ENCODE assay signal across 16 cellular contexts in genomic region chr11:128581908-128582307, GRCh38.
"Had no signal": no experiment of that assay in that cellular context is flagged by ENCODE, and none has a peak within 500 bp of the region (broad histone marks: within the 10 kb centered on the region; RNA-seq: fewer than 3 reads in every experiment).

No MANE protein-coding gene starts in this region.

- H3K27me3 ChIP-seq: adrenal gland had no signal

- H3K36me3 Mint-ChIP-seq: memory B cell, type B pancreatic cell had no signal

- H3K9me3 ChIP-seq: adrenal gland had no signal

- H3K36me3 ChIP-seq: adrenal gland had no signal

- H3K4me3 ChIP-seq: adrenal gland, skin epidermis had no signal

- ATAC-seq: activated CD8-positive, alpha-beta T cell treated with anti-CD3 and anti-CD28 coated beads for 36 hours; activated T-cell treated with anti-CD3 and anti-CD28 coated beads, Interleukin-2, amount 50 U/mL, for 72 hours; left ventricle myocardium superior; right cardiac atrium had no signal

- DNase-seq: activated CD4-positive, alpha-beta T cell treated with anti-CD3 and anti-CD28 coated beads for 48 hours; activated CD8-positive, alpha-beta T cell treated with anti-CD3 and anti-CD28 coated beads for 36 hours; activated gamma-delta T cell; activated T-cell treated with anti-CD3 and anti-CD28 coated beads, Interleukin-2, amount 50 U/mL, for 72 hours; adrenal gland; hypothalamus; kidney glomerular epithelial cell; left ventricle myocardium superior; nephron progenitor cell; right cardiac atrium had no signal

- H3K9me3 Mint-ChIP-seq: activated CD8-positive, alpha-beta T cell treated with anti-CD3 and anti-CD28 coated beads for 36 hours; activated T-cell treated with anti-CD3 and anti-CD28 coated beads, Interleukin-2, amount 50 U/mL, for 72 hours; memory B cell; stimulated activated naive CD8-positive, alpha-beta T cell treated with anti-CD3 and anti-CD28 coated beads, Interleukin-15, Interleukin-2, amounts not matched to agents 100 ng/mL and 50 ng/mL, for 24 hours; T-helper 1 cell treated with Interleukin-12 subunit alpha and Interleukin-12 subunit beta and Interleukin-4 antibody, amounts not matched to agents 30 μg/mL and 1 μg/mL, for 36 hours; type B pancreatic cell had no signal

- H3K27ac ChIP-seq: adrenal gland had no signal

- H3K27ac Mint-ChIP-seq: memory B cell; nephron progenitor cell; progenitor cell of endocrine pancreas; T-helper 1 cell treated with Interleukin-12 subunit alpha and Interleukin-12 subunit beta and Interleukin-4 antibody, amounts not matched to agents 30 μg/mL and 1 μg/mL, for 36 hours; type B pancreatic cell had no signal
